Comparison of ENCODE assay signal across 8 cellular contexts in the genomic region with DNA sequence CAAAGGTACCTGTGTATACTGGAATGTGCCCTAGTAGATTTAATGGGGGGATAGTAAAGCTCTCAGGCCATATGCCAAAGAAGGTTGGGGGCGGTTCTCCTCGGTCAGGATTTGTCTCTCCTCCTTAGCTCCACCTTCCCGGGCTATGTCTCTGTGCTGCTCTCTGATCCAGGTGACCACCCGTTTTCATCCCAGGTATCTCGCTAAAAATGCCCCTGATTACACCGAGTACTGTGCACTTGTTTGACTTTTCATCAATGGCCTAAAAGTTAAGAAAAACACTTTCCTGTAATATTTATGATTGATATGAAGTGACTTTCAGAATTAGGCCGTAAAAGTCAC. TPM values are rescaled to one million over a fixed set of nuclear protein-coding genes. Genes with fewer than 3 reads are reported as not detected.
DNase-seq lines count a peak whose midpoint lies in the region; ATAC-seq and TF ChIP-seq lines count a peak whose summit lies in the region.

No MANE protein-coding gene starts in this region.

- peaks cover 7% of the 10 kb centered on the region for H3K4me1 ChIP-seq in ovary (ENCODE audit: insufficient read depth)

- H3K4me1 Mint-ChIP-seq in activated CD8-positive, alpha-beta memory T cell treated with anti-CD3 and anti-CD28 coated beads, Interleukin-2, amount 10 ng/mL, durations not matched to agents 7 days and 5 days, result peaks cover 50% of the 10 kb centered on the region

- intact Hi-C loops in ovary (cut with DNase I), result no loop called here

- WGBS in ovary, 3 donors, result 11 to 13% (median 13%) methylated on average over 7 of the region's 7 CpGs

- TF ChIP-seq CTCF in epithelial cell of proximal tubule (conservative IDR thresholded peaks at IDR 0.05; ENCODE audit: low read depth, low read length) (no peak), ovary (IDR thresholded peaks at IDR 0.05) (no peak)

- DNase-seq in activated CD8-positive, alpha-beta memory T cell treated with anti-CD3 and anti-CD28 coated beads, Interleukin-2, amount 10 ng/mL, durations not matched to agents 7 days and 5 days, result no peak
- no peak for DNase-seq in activated CD8-positive, alpha-beta memory T cell treated with anti-CD3 and anti-CD28 coated beads, Interleukin-2, amount 50 U/mL, for 48 hours
- DNase-seq in RKO (ENCODE audit: low spot score) (peak; percentile 27), epithelial cell of proximal tubule (ENCODE audit: low read depth) (no peak), ovary (peak in 1 of 5 donors; percentile 3)

- no peak for TF ChIP-seq EP300 in ovary (IDR thresholded peaks at IDR 0.05)

- H3K36me3 ChIP-seq in ovary, result no peaks in the 10 kb centered on the region

- H3K9me3 ChIP-seq in ovary, result no peaks in the 10 kb centered on the region

- no peaks in the 10 kb centered on the region for H3K27me3 ChIP-seq in ovary

- H3K27ac Mint-ChIP-seq in activated CD8-positive, alpha-beta memory T cell treated with anti-CD3 and anti-CD28 coated beads, Interleukin-2, amount 10 ng/mL, durations not matched to agents 7 days and 5 days, result peak overlapping the region; percentile 94

- H3K4me3 Mint-ChIP-seq in activated CD8-positive, alpha-beta memory T cell treated with anti-CD3 and anti-CD28 coated beads, Interleukin-2, amount 10 ng/mL, durations not matched to agents 7 days and 5 days, result peak overlapping the region; percentile 93

- CTCF ChIA-PET in activated CD8-positive, alpha-beta memory T cell treated with anti-CD3 and anti-CD28 coated beads, Interleukin-2, amount 10 ng/mL, durations not matched to agents 7 days and 5 days (lab: Charles Lee), result interaction anchor here (0.6 to 1.5 kb wide), 2 partner anchors 9 to 39 kb away, joined by 3 read pairs; no protein-coding TSS in a partner anchor

- TF ChIP-seq POLR2A in ovary (IDR thresholded peaks at IDR 0.05) (no peak), GM18505 (IDR thresholded peaks at IDR 0.05; ENCODE audit: borderline replicate concordance, extremely low read depth, insufficient read depth, insufficient read length) (no peak)

- H3K4me3 ChIP-seq in epithelial cell of proximal tubule (ENCODE audit: low read depth, low read length) (peak overlapping the region; percentile 68), ovary (peak overlapping the region; percentile 95)

- no peaks in the 10 kb centered on the region for H3K9me3 Mint-ChIP-seq in activated CD8-positive, alpha-beta memory T cell treated with anti-CD3 and anti-CD28 coated beads, Interleukin-2, amount 10 ng/mL, durations not matched to agents 7 days and 5 days (ENCODE audit: low read depth)

- ATAC-seq in activated CD8-positive, alpha-beta memory T cell treated with anti-CD3 and anti-CD28 coated beads, Interleukin-2, amount 10 ng/mL, durations not matched to agents 7 days and 5 days, result no peak
- ATAC-seq in HG02623 (IDR thresholded peaks at IDR 0.05; ENCODE audit: unreplicated experiment) (no peak), GM21526 (IDR thresholded peaks at IDR 0.05; ENCODE audit: low FRiP score, unreplicated experiment) (no peak), GM18505 (IDR thresholded peaks at IDR 0.05; ENCODE audit: unreplicated experiment) (no peak)

- no peak overlapping the region for H3K27ac ChIP-seq in ovary

- H3K36me3 Mint-ChIP-seq in activated CD8-positive, alpha-beta memory T cell treated with anti-CD3 and anti-CD28 coated beads, Interleukin-2, amount 10 ng/mL, durations not matched to agents 7 days and 5 days, result peaks cover 48% of the 10 kb centered on the region

- H3K27me3 Mint-ChIP-seq in activated CD8-positive, alpha-beta memory T cell treated with anti-CD3 and anti-CD28 coated beads, Interleukin-2, amount 10 ng/mL, durations not matched to agents 7 days and 5 days, result no peaks in the 10 kb centered on the region

RNA-seq across cellular contexts. Expression of gene NDUFS6, which starts 0.7 kb away (rescaled TPM):
- total RNA-seq in activated CD8-positive, alpha-beta memory T cell treated with anti-CD3 and anti-CD28 coated beads, Interleukin-2, amount 10 ng/mL, durations not matched to agents 7 days and 5 days, result 10 to 100 TPM; 35.2 to 37.5 TPM
- total RNA-seq in epithelial cell of proximal tubule (146 and 181 TPM in 2 replicates), ovary (10 to 100 TPM; 16.3 to 50.8 (median 21.5) TPM)
- polyA plus RNA-seq in ovary, result 10 to 100 TPM; 17.0 to 31.2 TPM

RNA-seq across cellular contexts. Expression of gene MRPL36, which starts 2.3 kb away (rescaled TPM):
- total RNA-seq in activated CD8-positive, alpha-beta memory T cell treated with anti-CD3 and anti-CD28 coated beads, Interleukin-2, amount 10 ng/mL, durations not matched to agents 7 days and 5 days, result 10 to 100 TPM; 62.0 to 84.7 TPM
- total RNA-seq in epithelial cell of proximal tubule (57.9 and 75.9 TPM in 2 replicates), ovary (10 to 100 TPM; 26.8 to 42.5 (median 33.8) TPM)
- polyA plus RNA-seq in ovary, result 10 to 100 TPM; 40.8 to 60.7 TPM
